In genomic region chr1:177165069-177165439, GRCh38 we compare ENCODE assay signal across 12 cellular contexts. TPM values are rescaled to one million over a fixed set of nuclear protein-coding genes. Genes with fewer than 3 reads are reported as not detected.
DNase-seq lines count a peak whose midpoint lies in the region; ATAC-seq and TF ChIP-seq lines count a peak whose summit lies in the region.
"Had no signal": no experiment of that assay in that cellular context is flagged by ENCODE, and none has a peak within 500 bp of the region (broad histone marks: within the 10 kb centered on the region; RNA-seq: fewer than 3 reads in every experiment).

No MANE protein-coding gene starts in this region.

- H3K4me1 ChIP-seq in heart left ventricle = peaks cover 0 to 15% (median 0%) of the 10 kb centered on the region in 12 donors
- peaks cover 5% of the 10 kb centered on the region for H3K4me1 ChIP-seq in ectodermal cell (ENCODE audit: control insufficient read depth, insufficient read depth, low read length)
- H3K4me1 ChIP-seq: foreskin keratinocyte had no signal

- ATAC-seq in heart left ventricle = no peak
- no peak for ATAC-seq in left ventricle myocardium superior
- ATAC-seq in HG03135 (IDR thresholded peaks at IDR 0.05; ENCODE audit: unreplicated experiment) = no peak

- H3K27me3 Mint-ChIP-seq in type B pancreatic cell (peaks cover 49% of the 10 kb centered on the region), HFFc6 (ENCODE audit: insufficient read depth) (peaks cover 6% of the 10 kb centered on the region; the same call in 1 of the 2 replicates)

- H3K27me3 ChIP-seq in heart left ventricle = peaks cover 0 to 75% (median 42%) of the 10 kb centered on the region in 9 donors
- H3K27me3 ChIP-seq in ectodermal cell (ENCODE audit: control insufficient read depth, insufficient read depth, low read length, poor library complexity, severe bottlenecking) = peaks cover 72% of the 10 kb centered on the region
- no peaks in the 10 kb centered on the region for H3K27me3 ChIP-seq in layer of hippocampus (ENCODE audit: control insufficient read depth, insufficient read depth, low read length)

- H3K9me3 Mint-ChIP-seq in type B pancreatic cell (no peaks in the 10 kb centered on the region), HFFc6 (no peaks in the 10 kb centered on the region)

- no peaks in the 10 kb centered on the region for H3K36me3 ChIP-seq in heart left ventricle
- H3K36me3 ChIP-seq in ectodermal cell (ENCODE audit: control insufficient read depth, insufficient read depth, low read length) = no peaks in the 10 kb centered on the region
- H3K36me3 ChIP-seq: suprapubic skin had no signal

- TF ChIP-seq POLR2A in heart left ventricle (IDR thresholded peaks at IDR 0.05) = no peak

- H3K27ac Mint-ChIP-seq in type B pancreatic cell = no peak overlapping the region
- no peak overlapping the region for H3K27ac Mint-ChIP-seq in HFFc6

- H3K4me1 Mint-ChIP-seq in type B pancreatic cell (ENCODE audit: unreplicated experiment) (peaks cover 10% of the 10 kb centered on the region), HFFc6 (ENCODE audit: low read depth) (no peaks in the 10 kb centered on the region)

- no peak for TF ChIP-seq CTCF in heart left ventricle (IDR thresholded peaks at IDR 0.05)
- TF ChIP-seq CTCF in type B pancreatic cell (conservative IDR thresholded peaks at IDR 0.05) = peak; percentile 37
- TF ChIP-seq CTCF in HFFc6 (IDR thresholded peaks at IDR 0.05) = no peak

- intact Hi-C loops in heart left ventricle (cut with DNase I) (no loop called here), left ventricle myocardium superior (cut with micrococcal nuclease) (no loop called here)

- H3K27ac ChIP-seq in heart left ventricle = no peak overlapping the region
- H3K27ac ChIP-seq in ectodermal cell (ENCODE audit: insufficient read depth, low read depth, low read length, poor library complexity, severe bottlenecking) = no peak overlapping the region
- peak overlapping the region; percentile 66 for H3K27ac ChIP-seq in layer of hippocampus (ENCODE audit: low read depth, low read length)
- H3K27ac ChIP-seq: foreskin keratinocyte, suprapubic skin had no signal

- 3 to 7% (median 6%) methylated on average over 9 of the region's 9 CpGs for WGBS in heart left ventricle, 4 donors
- WGBS in ectodermal cell, 2 experiments = 0 to 4% methylated on average over 4 to 5 of the region's 9 CpGs

- no peaks in the 10 kb centered on the region for H3K36me3 Mint-ChIP-seq in type B pancreatic cell
- no peaks in the 10 kb centered on the region for H3K36me3 Mint-ChIP-seq in HFFc6 (ENCODE audit: low read depth)

- H3K4me3 Mint-ChIP-seq in type B pancreatic cell (peak overlapping the region; percentile 93), HFFc6 (no peak overlapping the region)

- H3K4me3 ChIP-seq in heart left ventricle (peak overlapping the region in 9 of 12 donors; percentile 37 to 56 (median 47)), ectodermal cell (ENCODE audit: insufficient read depth, low read depth, low read length) (peak overlapping the region; percentile 62)

- DNase-seq in heart left ventricle = no peak
- DNase-seq in left ventricle myocardium superior = no peak
- DNase-seq in type B pancreatic cell (ENCODE audit: extremely low spot score, unreplicated experiment) = no peak
- no peak for DNase-seq in HFFc6
- no peak for DNase-seq in stimulated activated CD4-positive, alpha-beta T cell treated with anti-CD3 and anti-CD28 coated beads, Interleukin-4, amount 100 ng/mL, for 4 hours
- DNase-seq: foreskin keratinocyte, NCI-H1930 had no signal

- no peaks in the 10 kb centered on the region for H3K9me3 ChIP-seq in heart left ventricle
- H3K9me3 ChIP-seq in ectodermal cell (ENCODE audit: control insufficient read depth, low read length) = no peaks in the 10 kb centered on the region
- H3K9me3 ChIP-seq: suprapubic skin had no signal

RNA-seq across cellular contexts. Expression of gene ASTN1, which starts 0.5 kb away (rescaled TPM):
- total RNA-seq in heart left ventricle = 1 to 10 TPM in 2 of 9 donors, under 1 TPM in 7; 0.16 to 3.6 (median 0.77) TPM
- polyA plus RNA-seq in heart left ventricle = under 1 TPM; 0.15 to 0.19 TPM
- total RNA-seq in left ventricle myocardium superior = 0.22 TPM
- 13.1 TPM for polyA plus RNA-seq in ectodermal cell (2013, experiment 1 of 4)
- polyA plus RNA-seq in ectodermal cell (2013, experiment 2 of 4) = 17.4 TPM
- 9.9 TPM for polyA plus RNA-seq in ectodermal cell (2013, experiment 3 of 4)
- polyA plus RNA-seq in ectodermal cell (2013, experiment 4 of 4) = 12.0 TPM
- 1.8 and 24.9 TPM in 2 replicates for total RNA-seq in type B pancreatic cell (ENCODE audit: low replicate concordance)
- not detected for total RNA-seq in HFFc6 (2021; fragmentation: NEBNext Ultra II Directional; extraction: Animal tissue kit (Norgen Biotek cat#: 25700))
- polyA plus RNA-seq: aorta, foreskin keratinocyte had no signal

RNA-seq across cellular contexts. Expression of gene BRINP2, which starts 5.7 kb away (rescaled TPM):
- total RNA-seq in heart left ventricle (1 to 10 TPM in 1 of 9 donors, under 1 TPM in 8; 0.11 to 1.2 (median 0.22) TPM), left ventricle myocardium superior (0.55 TPM), type B pancreatic cell (ENCODE audit: low replicate concordance) (22.7 and 23.7 TPM in 2 replicates)
- polyA plus RNA-seq in heart left ventricle = under 1 TPM; 0.12 to 0.15 TPM
- polyA plus RNA-seq in ectodermal cell (2013, experiment 1 of 4) = not detected
- 0.12 TPM for polyA plus RNA-seq in ectodermal cell (2013, experiment 2 of 4)
- 0.16 TPM for polyA plus RNA-seq in ectodermal cell (2013, experiment 3 of 4)
- 0.04 TPM for polyA plus RNA-seq in ectodermal cell (2013, experiment 4 of 4)
- total RNA-seq in HFFc6 (2021; fragmentation: NEBNext Ultra II Directional; extraction: Animal tissue kit (Norgen Biotek cat#: 25700)) = not detected
- total RNA-seq: aorta had no signal
- polyA plus RNA-seq: aorta had no signal

Comparison
In these comparisons a context has a peak if more than half of its experiments do, and no peak if none do; other contexts are left out.
1. RNA of gene BRINP2, which starts 5.7 kb away (total RNA-seq): 22.7 to 23.7 TPM in type B pancreatic cell; 0.55 TPM in left ventricle myocardium superior (single experiment), 0.11 to 1.2 TPM in heart left ventricle and not detected in HFFc6; every median in the first group is over 10 times any median in the second.